14 cellular contexts compared by ENCODE assay signal in genomic region chr2:20604401-20604911, GRCh38. TPM values are rescaled to one million over a fixed set of nuclear protein-coding genes. Genes with fewer than 3 reads are reported as not detected.
DNase-seq lines count a peak whose midpoint lies in the region; ATAC-seq and TF ChIP-seq lines count a peak whose summit lies in the region.
"Had no signal": no experiment of that assay in that cellular context is flagged by ENCODE, and none has a peak within 500 bp of the region (broad histone marks: within the 10 kb centered on the region; RNA-seq: fewer than 3 reads in every experiment).

No MANE protein-coding gene starts in this region.

- H4K20me1 ChIP-seq in SK-N-SH (ENCODE audit: insufficient read depth) = no peaks in the 10 kb centered on the region

- peak overlapping the region; percentile 50 for H3K4me2 ChIP-seq in SK-N-SH

- H3K27me3 ChIP-seq in SK-N-SH (ENCODE audit: insufficient read depth) (no peaks in the 10 kb centered on the region), lower lobe of right lung (ENCODE audit: low read depth) (no peaks in the 10 kb centered on the region)

- H3F3A ChIP-seq in SK-N-SH (replicated peaks; ENCODE audit: insufficient read depth) = peaks cover 6% of the 10 kb centered on the region

- H3K9me2 ChIP-seq in SK-N-SH = no peaks in the 10 kb centered on the region

- intact Hi-C loops in lower lobe of right lung (cut with DNase I) = no loop called here

- peaks cover 0 to 4% of the 10 kb centered on the region in 2 experiments for H3K36me3 ChIP-seq in SK-N-SH (replicated peaks in 1 of 2; ENCODE audit: control insufficient read depth in 1 of 2, insufficient read depth in 2 of 2, low read length in 1 of 2)
- no peaks in the 10 kb centered on the region for H3K36me3 ChIP-seq in lower lobe of right lung

- H3K4me1 ChIP-seq in SK-N-SH (ENCODE audit: control insufficient read depth in 1 of 2, insufficient read depth in 2 of 2, low read depth in 1 of 2, low read length in 1 of 2) (peaks cover 12 to 17% of the 10 kb centered on the region in 2 experiments; a peak in 2 of 4 replicates), lower lobe of right lung (peaks cover 42% of the 10 kb centered on the region)

- H3K27ac ChIP-seq in SK-N-SH (ENCODE audit: low read depth in 2 of 2, low read length in 1 of 2) (peak overlapping the region; percentile 17 to 47; a peak in 2 of 4 replicates), coronary artery (peak overlapping the region in 1 of 2 donors; percentile 11), lower lobe of right lung (peak overlapping the region; percentile 61), substantia nigra (ENCODE audit: low read depth, low read length, poor library complexity, severe bottlenecking) (peak overlapping the region; percentile 27)

- CTCF ChIA-PET in SK-N-SH (lab: Yijun Ruan, JAX) = interaction anchor here (1.0 to 13.0 kb wide), 4 partner anchors 9 to 38 kb away, joined by 4 to 107 read pairs (median 6); no protein-coding TSS in a partner anchor

- no peak for DNase-seq in SK-N-SH
- DNase-seq in coronary artery (ENCODE audit: low spot score) = peak; percentile 73
- DNase-seq in lower lobe of right lung = no peak
- no peak for DNase-seq in substantia nigra (lab: John Stamatoyannopoulos, UW)
- DNase-seq in NCI-H748 treated with DMSO at 0.1 percent for 48 hours (lab: John Stamatoyannopoulos, UW) = no peak
- DNase-seq in T-helper 1 cell = no peak
- DNase-seq in NCI-H1417 treated with DMSO at 0.1 percent for 48 hours (lab: John Stamatoyannopoulos, UW) = no peak
- DNase-seq: activated CD8-positive, alpha-beta memory T cell treated with anti-CD3 and anti-CD28 coated beads, Interleukin-2, amount 10 ng/mL, durations not matched to agents 7 days and 5 days; activated naive CD8-positive, alpha-beta T cell treated with anti-CD3 and anti-CD28 coated beads for 36 hours; H9; NCI-H2029; stimulated activated CD4-positive, alpha-beta T cell treated with anti-CD3 and anti-CD28 coated beads, Interleukin-4, amount 100 ng/mL, for 24 hours; stimulated activated naive B cell treated with anti-CD40 and anti-IgM and Interleukin-4, amounts not matched to agents 10 μg/mL and 1 μg/mL and 100 μg/mL, for 72 hours had no signal

- no peak for TF ChIP-seq RAD21 in SK-N-SH (IDR thresholded peaks at IDR 0.05; ENCODE audit: low read length)

- TF ChIP-seq CTCF in SK-N-SH (IDR thresholded peaks at IDR 0.05) (no peak), coronary artery (IDR thresholded peaks at IDR 0.05) (no peak), lower lobe of right lung (IDR thresholded peaks at IDR 0.05) (no peak)

- H3K79me2 ChIP-seq in SK-N-SH (ENCODE audit: insufficient read depth) = no peaks in the 10 kb centered on the region

- peak in 1 of 2 donors; percentile 12 for ATAC-seq in lower lobe of right lung
- no peak for ATAC-seq in GM21786 (IDR thresholded peaks at IDR 0.05; ENCODE audit: unreplicated experiment)
- ATAC-seq: activated CD8-positive, alpha-beta memory T cell treated with anti-CD3 and anti-CD28 coated beads, Interleukin-2, amount 10 ng/mL, durations not matched to agents 7 days and 5 days; stimulated activated naive B cell treated with anti-CD40 and anti-IgM and Interleukin-4, amounts not matched to agents 10 μg/mL and 1 μg/mL and 100 μg/mL, for 72 hours had no signal

- H2AFZ ChIP-seq in SK-N-SH (ENCODE audit: low read depth) = 0 out of 2 replicates have a peak overlapping the region, but pooled peaks have one; percentile 20

- no peak overlapping the region for H3K9ac ChIP-seq in SK-N-SH

- TF ChIP-seq EP300 in SK-N-SH (IDR thresholded peaks at IDR 0.05; ENCODE audit: borderline replicate concordance in 1 of 2, low read depth in 1 of 2, low read length in 1 of 2) = no peak

- H3K4me3 ChIP-seq in SK-N-SH (ENCODE audit: low read depth in 2 of 2, low read length in 1 of 2) = no peak overlapping the region
- H3K4me3 ChIP-seq in coronary artery = no peak overlapping the region
- H3K4me3 ChIP-seq in lower lobe of right lung = no peak overlapping the region

- 91% methylated on average over 7 of the region's 7 CpGs for WGBS in SK-N-SH (ENCODE audit: low lambda C conversion rate)

- POLR2A ChIA-PET in SK-N-SH (lab: Yijun Ruan, JAX) = interaction anchor here (0.5 kb wide), 1 partner anchor 157 kb away, joined by 4 read pairs; no protein-coding TSS in a partner anchor

- H3K9me3 ChIP-seq in SK-N-SH = no peaks in the 10 kb centered on the region
- no peaks in the 10 kb centered on the region for H3K9me3 ChIP-seq in lower lobe of right lung

TF ChIP-seq in SK-N-SH, 30 proteins besides CTCF, POLR2A, EP300 and RAD21:
- TF ChIP-seq RXRA (IDR thresholded peaks at IDR 0.05; ENCODE audit: borderline replicate concordance, low read depth) (no peak), SIN3A (IDR thresholded peaks at IDR 0.05; ENCODE audit: borderline replicate concordance, low read depth, low read length) (no peak), MEF2A (IDR thresholded peaks at IDR 0.05; ENCODE audit: borderline replicate concordance, low read depth) (no peak), EZH2phosphoT487 (IDR thresholded peaks at IDR 0.05; ENCODE audit: borderline replicate concordance, low read depth) (no peak)

RNA-seq across cellular contexts. Expression of gene HS1BP3, which starts 46.4 kb away (rescaled TPM):
- 18.7 and 20.1 TPM in 2 replicates for polyA plus RNA-seq in SK-N-SH (2012; rRNA removed)
- 9.8 and 14.2 TPM in 2 replicates for polyA plus RNA-seq in SK-N-SH (2012; cell fraction: cytosol; rRNA removed)
- polyA plus RNA-seq in SK-N-SH (2012; cell fraction: nucleus; rRNA removed) = 47.9 and 49.4 TPM in 2 replicates
- 39.9 TPM for total RNA-seq in lower lobe of right lung
